19 cellular contexts compared by ENCODE assay signal in the genomic region with DNA sequence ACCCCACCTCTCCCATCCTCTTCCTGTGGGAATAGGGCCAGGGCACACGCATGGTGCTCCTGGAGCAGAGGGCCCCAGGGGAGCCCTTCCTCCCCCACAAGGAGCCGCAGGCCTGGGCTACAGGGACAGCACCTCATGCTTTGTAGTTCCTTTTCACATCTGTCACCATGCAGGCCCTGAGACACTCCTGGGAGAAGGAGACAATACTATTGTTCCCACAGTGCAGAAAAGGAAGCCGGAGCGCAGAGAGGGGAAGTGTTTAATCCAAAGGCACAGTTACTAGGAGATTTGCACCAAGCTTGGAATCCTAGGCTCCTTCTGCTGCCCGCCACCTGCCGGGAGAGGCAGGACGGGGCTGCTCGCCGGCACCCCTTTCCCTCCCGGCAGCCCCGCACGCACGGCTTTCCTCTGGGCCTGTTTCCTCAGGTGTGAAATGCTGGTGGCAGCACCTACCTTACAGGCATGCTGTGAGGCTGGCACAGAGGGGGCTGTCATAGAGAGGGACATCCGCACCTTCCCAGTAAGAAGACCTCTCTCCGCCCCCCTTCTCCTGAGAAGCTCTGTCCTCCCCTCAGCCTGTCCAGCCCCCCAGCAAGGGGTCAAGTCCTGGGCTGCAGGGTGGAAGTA.
DNase-seq lines count a peak whose midpoint lies in the region; ATAC-seq, FAIRE-seq and TF ChIP-seq lines count a peak whose summit lies in the region.
"Had no signal": no experiment of that assay in that cellular context is flagged by ENCODE, and none has a peak within 500 bp of the region (broad histone marks: within the 10 kb centered on the region; RNA-seq: fewer than 3 reads in every experiment).

No MANE protein-coding gene starts in this region.

- H3K4me3 ChIP-seq in kidney (ENCODE audit: low read length in 2 of 2) (no peak overlapping the region), sigmoid colon (no peak overlapping the region)
- H3K4me3 ChIP-seq: A549, mucosa of descending colon had no signal

- H3K9me3 Mint-ChIP-seq in activated naive CD8-positive, alpha-beta T cell (ENCODE audit: low read depth) = no peaks in the 10 kb centered on the region
- H3K9me3 Mint-ChIP-seq in activated naive CD8-positive, alpha-beta T cell treated with anti-CD3 and anti-CD28 coated beads, Interleukin-2, amount 50 U/mL, for 24 hours = no peaks in the 10 kb centered on the region
- H3K9me3 Mint-ChIP-seq in brain = no peaks in the 10 kb centered on the region
- H3K9me3 Mint-ChIP-seq: T-cell had no signal

- H3K36me3 ChIP-seq in kidney (ENCODE audit: control insufficient read depth in 1 of 2, insufficient read depth in 2 of 2, low read length in 2 of 2) (no peaks in the 10 kb centered on the region), sigmoid colon (no peaks in the 10 kb centered on the region)
- H3K36me3 ChIP-seq: BE2C, neutrophil had no signal

- H3K4me3 Mint-ChIP-seq in activated naive CD8-positive, alpha-beta T cell = no peak overlapping the region
- H3K4me3 Mint-ChIP-seq in activated naive CD8-positive, alpha-beta T cell treated with anti-CD3 and anti-CD28 coated beads, Interleukin-2, amount 50 U/mL, for 24 hours = no peak overlapping the region
- H3K4me3 Mint-ChIP-seq in brain = no peak overlapping the region
- H3K4me3 Mint-ChIP-seq: T-cell had no signal

- H3K36me3 Mint-ChIP-seq in activated naive CD8-positive, alpha-beta T cell = no peaks in the 10 kb centered on the region
- H3K36me3 Mint-ChIP-seq in activated naive CD8-positive, alpha-beta T cell treated with anti-CD3 and anti-CD28 coated beads, Interleukin-2, amount 50 U/mL, for 24 hours (ENCODE audit: low read depth) = no peaks in the 10 kb centered on the region
- no peaks in the 10 kb centered on the region for H3K36me3 Mint-ChIP-seq in brain
- H3K36me3 Mint-ChIP-seq: T-cell had no signal

- no peak for ATAC-seq in activated naive CD8-positive, alpha-beta T cell treated with anti-CD3 and anti-CD28 coated beads, Interleukin-2, amount 50 U/mL, for 24 hours
- ATAC-seq in GM21515 (IDR thresholded peaks at IDR 0.05; ENCODE audit: unreplicated experiment) (no peak), HG03342 (IDR thresholded peaks at IDR 0.05; ENCODE audit: unreplicated experiment) (no peak)
- ATAC-seq: A549, mucosa of descending colon, T-cell had no signal

- FAIRE-seq in kidney (lab: Jason Lieb, UNC) = no peak
- FAIRE-seq: A549 had no signal

- no peaks in the 10 kb centered on the region for H3K27me3 ChIP-seq in sigmoid colon
- H3K27me3 ChIP-seq: BE2C, neutrophil had no signal

- TF ChIP-seq EP300 in sigmoid colon (IDR thresholded peaks at IDR 0.05) = no peak

- H3K27me3 Mint-ChIP-seq in activated naive CD8-positive, alpha-beta T cell = no peaks in the 10 kb centered on the region
- no peaks in the 10 kb centered on the region for H3K27me3 Mint-ChIP-seq in activated naive CD8-positive, alpha-beta T cell treated with anti-CD3 and anti-CD28 coated beads, Interleukin-2, amount 50 U/mL, for 24 hours
- peaks cover 17% of the 10 kb centered on the region for H3K27me3 Mint-ChIP-seq in brain
- H3K27me3 Mint-ChIP-seq: T-cell had no signal

- no peak overlapping the region for H3K9ac ChIP-seq in kidney (ENCODE audit: low read length in 2 of 2)

- TF ChIP-seq POLR2A in sigmoid colon (IDR thresholded peaks at IDR 0.05) = no peak

- H3K9me3 ChIP-seq in kidney (ENCODE audit: control insufficient read depth in 1 of 2, low read length in 2 of 2) (no peaks in the 10 kb centered on the region), sigmoid colon (no peaks in the 10 kb centered on the region)
- H3K9me3 ChIP-seq: A549, BE2C, mucosa of descending colon, neutrophil had no signal

- peaks cover 9 to 20% of the 10 kb centered on the region in 2 donors for H3K4me1 ChIP-seq in kidney (ENCODE audit: control insufficient read depth in 1 of 2, insufficient read depth in 1 of 2, low read depth in 1 of 2, low read length in 2 of 2)
- peaks cover 0 to 34% (median 29%) of the 10 kb centered on the region in 4 donors for H3K4me1 ChIP-seq in sigmoid colon
- H3K4me1 ChIP-seq: A549, BE2C had no signal

- no peak for DNase-seq in activated naive CD8-positive, alpha-beta T cell treated with anti-CD3 and anti-CD28 coated beads, Interleukin-2, amount 50 U/mL, for 24 hours
- DNase-seq in kidney (peak; percentile 33), sigmoid colon (peak; percentile 40), DMS79 (lab: John Stamatoyannopoulos, UW) (no peak)
- DNase-seq: activated CD4-positive, alpha-beta T cell treated with anti-CD3 and anti-CD28 coated beads, Interleukin-2, amount 50 U/mL, for 4 hours; anterior cingulate cortex; BE2C; effector memory CD4-positive, alpha-beta T cell; GDM1; mucosa of descending colon; SIG-M5; T-cell had no signal

- H3K27ac ChIP-seq in kidney (ENCODE audit: low read depth in 2 of 2, low read length in 2 of 2) (no peak overlapping the region), sigmoid colon (no peak overlapping the region)
- H3K27ac ChIP-seq: HL-60, neutrophil had no signal

- 93 to 96% methylated on average over 15 of the region's 15 CpGs for WGBS in sigmoid colon, 2 donors

- peaks cover 1% of the 10 kb centered on the region for H3K4me1 Mint-ChIP-seq in activated naive CD8-positive, alpha-beta T cell (ENCODE audit: low read depth)
- H3K4me1 Mint-ChIP-seq in activated naive CD8-positive, alpha-beta T cell treated with anti-CD3 and anti-CD28 coated beads, Interleukin-2, amount 50 U/mL, for 24 hours = no peaks in the 10 kb centered on the region
- peaks cover 60% of the 10 kb centered on the region for H3K4me1 Mint-ChIP-seq in brain

- intact Hi-C loops in kidney (cut with DNase I) (no loop called here), sigmoid colon (cut with DNase I) (no loop called here)

- TF ChIP-seq CTCF in brain (conservative IDR thresholded peaks at IDR 0.05) (no peak), kidney (IDR thresholded peaks at IDR 0.05; ENCODE audit: borderline replicate concordance, extremely low read depth, insufficient read depth) (no peak), sigmoid colon (IDR thresholded peaks at IDR 0.05) (no peak)

- peak overlapping the region; percentile 46 for H3K27ac Mint-ChIP-seq in activated naive CD8-positive, alpha-beta T cell
- H3K27ac Mint-ChIP-seq in activated naive CD8-positive, alpha-beta T cell treated with anti-CD3 and anti-CD28 coated beads, Interleukin-2, amount 50 U/mL, for 24 hours = no peak overlapping the region
- H3K27ac Mint-ChIP-seq in brain = peak overlapping the region in 4 of 5 experiments; percentile 36 to 96 (median 82)
- H3K27ac Mint-ChIP-seq: T-cell had no signal

Comparison
In these comparisons a context has a peak if more than half of its experiments do, and no peak if none do; other contexts are left out.
1. DNase-seq: peak in kidney (single experiment) and sigmoid colon (single experiment); none in activated naive CD8-positive, alpha-beta T cell treated with anti-CD3 and anti-CD28 coated beads, Interleukin-2, amount 50 U/mL, for 24 hours (single experiment) and DMS79 (single experiment).